15 cellular contexts compared by ENCODE assay signal in the genomic region with DNA sequence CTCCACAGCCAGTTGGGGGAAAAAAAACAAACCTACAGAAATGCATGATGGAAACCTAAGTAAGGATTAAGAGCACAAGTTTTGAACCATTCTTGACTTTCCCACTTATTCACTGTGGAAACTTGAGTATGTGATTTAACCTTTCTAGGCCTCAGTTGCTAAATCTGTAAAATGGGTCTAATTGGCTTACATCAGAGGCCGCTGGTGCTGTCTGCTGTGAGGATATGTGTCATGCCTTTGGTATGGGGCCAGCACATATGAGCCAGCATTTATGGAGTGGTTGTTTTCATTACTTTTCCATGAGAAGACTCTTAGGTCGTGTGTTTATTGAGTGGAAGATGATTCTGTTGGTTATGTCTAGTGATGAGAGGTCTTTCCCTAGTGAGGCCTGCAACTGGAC.
DNase-seq lines count a peak whose midpoint lies in the region; ATAC-seq, FAIRE-seq and TF ChIP-seq lines count a peak whose summit lies in the region.
"Had no signal": no experiment of that assay in that cellular context is flagged by ENCODE, and none has a peak within 500 bp of the region (broad histone marks: within the 10 kb centered on the region; RNA-seq: fewer than 3 reads in every experiment).

No MANE protein-coding gene starts in this region.

- no peak for FAIRE-seq in K562 (lab: Jason Lieb, UNC)
- FAIRE-seq: GM12878 had no signal

- no peak overlapping the region for H3K4me2 ChIP-seq in K562 (ENCODE audit: insufficient read depth, low read length)

- no peak for TF ChIP-seq EP300 in K562 (IDR thresholded peaks at IDR 0.05; ENCODE audit: low read length)

- H3K4me3 Mint-ChIP-seq in activated T-helper 2 cell treated with anti-CD3 and anti-CD28 coated beads, Interferon-gamma antibody, Interleukin-2, Interleukin-4, amounts not matched to agents 10 μg/mL and 5 μg/mL and 100 μg/mL, durations not matched to agents 14 hours and 24 hours and 36 hours (ENCODE audit: low read depth) = no peak overlapping the region
- H3K4me3 Mint-ChIP-seq: activated T-cell treated with anti-CD3 and anti-CD28 coated beads, Interleukin-2, amount 50 U/mL, for 4 hours; dendritic cell treated with granulocyte-macrophage colony-stimulating factor and Interleukin-4, amounts not matched to agents 40 ng/mL and 50 ng/mL, for 4 days; naive thymus-derived CD8-positive, alpha-beta T cell had no signal

- H3K9ac ChIP-seq in K562 (ENCODE audit: insufficient read depth in 1 of 2, low read depth in 2 of 2, low read length in 2 of 2) = no peak overlapping the region

- CTCF ChIA-PET in K562 (lab: Yijun Ruan, JAX; ENCODE audit: low intra/inter-chr PET ratio) = interaction anchor here (0.5 kb wide), 1 partner anchor 31 kb away, joined by 4 read pairs; no protein-coding TSS in a partner anchor

- no peaks in the 10 kb centered on the region for H3K36me3 ChIP-seq in K562 (ENCODE audit: control insufficient read depth, insufficient read depth, low read length)

- in situ Hi-C loops in K562 (cut with MboI) = no loop called here

- no peak for TF ChIP-seq POLR2A in K562 (conservative IDR thresholded peaks at IDR 0.05)

- no peak for ATAC-seq in K562
- ATAC-seq: activated T-cell treated with anti-CD3 and anti-CD28 coated beads, Interleukin-2, amount 50 U/mL, for 4 hours; GM12878; naive thymus-derived CD8-positive, alpha-beta T cell had no signal

- H3K27ac ChIP-seq in K562 (ENCODE audit: extremely low read depth, low read depth, low read length) = no peak overlapping the region
- H3K27ac ChIP-seq in substantia nigra (ENCODE audit: low read depth, low read length, poor library complexity, severe bottlenecking) = no peak overlapping the region
- H3K27ac ChIP-seq: VCaP had no signal

- no peaks in the 10 kb centered on the region for H3K79me2 ChIP-seq in K562 (ENCODE audit: control insufficient read depth, insufficient read depth, low read length)

- H3K4me1 Mint-ChIP-seq in activated T-helper 2 cell treated with anti-CD3 and anti-CD28 coated beads, Interferon-gamma antibody, Interleukin-2, Interleukin-4, amounts not matched to agents 10 μg/mL and 5 μg/mL and 100 μg/mL, durations not matched to agents 14 hours and 24 hours and 36 hours (ENCODE audit: low read depth) = peaks cover 20% of the 10 kb centered on the region

- no peak for TF ChIP-seq RAD21 in K562 (CRISPR knock-in tag; conservative IDR thresholded peaks at IDR 0.05 in 1 of 2, IDR thresholded peaks at IDR 0.05 in 1 of 2)

- no peak overlapping the region for H3K27ac Mint-ChIP-seq in activated T-helper 2 cell treated with anti-CD3 and anti-CD28 coated beads, Interferon-gamma antibody, Interleukin-2, Interleukin-4, amounts not matched to agents 10 μg/mL and 5 μg/mL and 100 μg/mL, durations not matched to agents 14 hours and 24 hours and 36 hours
- H3K27ac Mint-ChIP-seq: dendritic cell treated with granulocyte-macrophage colony-stimulating factor and Interleukin-4, amounts not matched to agents 40 ng/mL and 50 ng/mL, for 4 days had no signal

- peaks cover 1 to 22% of the 10 kb centered on the region in 2 experiments; a peak in 3 of 5 replicates for H3K4me1 ChIP-seq in K562 (replicated peaks in 1 of 2; ENCODE audit: control insufficient read depth in 2 of 2, insufficient read depth in 2 of 2, low read length in 2 of 2)

- H3K27me3 ChIP-seq in K562 (ENCODE audit: control insufficient read depth in 2 of 2, insufficient read depth in 2 of 2, low read length in 2 of 2) = no peaks in the 10 kb centered on the region

- DNase-seq in AG08396 (ENCODE audit: low spot score) = peak; percentile 77
- DNase-seq in HK-2 (ENCODE audit: unreplicated experiment) = peak; percentile 14
- no peak for DNase-seq in K562 (ENCODE audit: extremely low read depth in 1 of 4, low spot score in 3 of 4)
- peak; percentile 93 for DNase-seq in iris pigment epithelial cell (ENCODE audit: low read depth)
- no peak for DNase-seq in activated T-helper 2 cell treated with anti-CD3 and anti-CD28 coated beads, Interferon-gamma antibody, Interleukin-2, Interleukin-4, amounts not matched to agents 10 μg/mL and 5 μg/mL and 100 μg/mL, durations not matched to agents 14 hours and 24 hours and 36 hours (ENCODE audit: low spot score)
- no peak for DNase-seq in NCI-H1436 treated with DMSO at 0.1 percent for 48 hours (lab: John Stamatoyannopoulos, UW)
- no peak for DNase-seq in stimulated activated CD4-positive, alpha-beta T cell treated with anti-CD3 and anti-CD28 coated beads, Interleukin-4, amount 100 ng/mL, for 24 hours
- DNase-seq in substantia nigra (lab: John Stamatoyannopoulos, UW) = no peak
- DNase-seq: activated T-cell treated with anti-CD3 and anti-CD28 coated beads, Interleukin-2, amount 50 U/mL, for 4 hours; naive thymus-derived CD8-positive, alpha-beta T cell; NCI-H1694 treated with DMSO at 0.1 percent for 48 hours; OCI-M1 had no signal

- no peak overlapping the region for H3K4me3 ChIP-seq in K562
- H3K4me3 ChIP-seq: GM12878 had no signal

- no peak overlapping the region for H2AFZ ChIP-seq in K562 (ENCODE audit: low read depth, low read length)

- H3K9me3 ChIP-seq in K562 (replicated peaks; ENCODE audit: control insufficient read depth, insufficient read depth, low read depth, low read length) = no peaks in the 10 kb centered on the region

- BruUV-seq in K562 (replicated peaks; lab: Mats Ljungman, UMichigan) = no TSS peak

- 22% methylated on average over 2 of the region's 2 CpGs for WGBS in K562 (ENCODE audit: insufficient coverage, low coverage, missing lambda C conversion rate)

- no peaks in the 10 kb centered on the region for H3K27me3 Mint-ChIP-seq in activated T-helper 2 cell treated with anti-CD3 and anti-CD28 coated beads, Interferon-gamma antibody, Interleukin-2, Interleukin-4, amounts not matched to agents 10 μg/mL and 5 μg/mL and 100 μg/mL, durations not matched to agents 14 hours and 24 hours and 36 hours (ENCODE audit: low read depth)
- H3K27me3 Mint-ChIP-seq: naive thymus-derived CD8-positive, alpha-beta T cell had no signal

- no peaks in the 10 kb centered on the region for H3K9me3 Mint-ChIP-seq in activated T-helper 2 cell treated with anti-CD3 and anti-CD28 coated beads, Interferon-gamma antibody, Interleukin-2, Interleukin-4, amounts not matched to agents 10 μg/mL and 5 μg/mL and 100 μg/mL, durations not matched to agents 14 hours and 24 hours and 36 hours
- H3K9me3 Mint-ChIP-seq: activated T-cell treated with anti-CD3 and anti-CD28 coated beads, Interleukin-2, amount 50 U/mL, for 4 hours; dendritic cell treated with granulocyte-macrophage colony-stimulating factor and Interleukin-4, amounts not matched to agents 40 ng/mL and 50 ng/mL, for 4 days; naive thymus-derived CD8-positive, alpha-beta T cell had no signal

- H3K9me1 ChIP-seq in K562 (ENCODE audit: control insufficient read depth, insufficient read depth, low read length) = no peaks in the 10 kb centered on the region

- H3K36me3 Mint-ChIP-seq in activated T-helper 2 cell treated with anti-CD3 and anti-CD28 coated beads, Interferon-gamma antibody, Interleukin-2, Interleukin-4, amounts not matched to agents 10 μg/mL and 5 μg/mL and 100 μg/mL, durations not matched to agents 14 hours and 24 hours and 36 hours (ENCODE audit: low read depth) = peaks cover 17% of the 10 kb centered on the region

- no peak for TF ChIP-seq CTCF in K562 (IDR thresholded peaks at IDR 0.05 in 2 of 3, conservative IDR thresholded peaks at IDR 0.05 in 1 of 3; ENCODE audit: insufficient read depth in 2 of 3, low read depth in 1 of 3, low read length in 3 of 3)

- POLR2A ChIA-PET in K562 (lab: Yijun Ruan, JAX) = no interaction called here

- intact Hi-C loops in K562 (cut with micrococcal nuclease) = no loop called here
- intact Hi-C loops in activated T-helper 2 cell treated with anti-CD3 and anti-CD28 coated beads, Interferon-gamma antibody, Interleukin-2, Interleukin-4, amounts not matched to agents 10 μg/mL and 5 μg/mL and 100 μg/mL, durations not matched to agents 14 hours and 24 hours and 36 hours (cut with micrococcal nuclease) = no loop called here

- no peaks in the 10 kb centered on the region for H4K20me1 ChIP-seq in K562 (replicated peaks; ENCODE audit: control insufficient read depth, insufficient read depth, low read length)

TF ChIP-seq in K562, 482 proteins besides CTCF, POLR2A, EP300 and RAD21 (continues in another document):
- peak; percentile 96 for TF ChIP-seq RBM25 (IDR thresholded peaks at IDR 0.05; ENCODE audit: low read depth, low read length, severe bottlenecking)
- TF ChIP-seq HCFC1 (IDR thresholded peaks at IDR 0.05; ENCODE audit: low read depth, low read length) = no peak
- no peak for TF ChIP-seq NR2C1 (IDR thresholded peaks at IDR 0.05)
- TF ChIP-seq NR2C1 (tag; IDR thresholded peaks at IDR 0.05) = no peak
- no peak for TF ChIP-seq BDP1 (IDR thresholded peaks at IDR 0.05; ENCODE audit: insufficient read depth, insufficient read length)
- TF ChIP-seq ZKSCAN8 (CRISPR knock-in tag; IDR thresholded peaks at IDR 0.05) = no peak
- peak; percentile 85 for TF ChIP-seq ADNP (tag; IDR thresholded peaks at IDR 0.05)
- TF ChIP-seq ZNF282 (CRISPR knock-in tag; IDR thresholded peaks at IDR 0.05) = no peak
- no peak for TF ChIP-seq ZNF217 (CRISPR knock-in tag; IDR thresholded peaks at IDR 0.05)
- no peak for TF ChIP-seq KLF10 (CRISPR knock-in tag; IDR thresholded peaks at IDR 0.05)
- TF ChIP-seq, protein P1, sequence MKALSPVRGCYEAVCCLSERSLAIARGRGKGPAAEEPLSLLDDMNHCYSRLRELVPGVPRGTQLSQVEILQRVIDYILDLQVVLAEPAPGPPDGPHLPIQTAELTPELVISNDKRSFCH (CRISPR knock-in tag; IDR thresholded peaks at IDR 0.05) = no peak
- TF ChIP-seq, protein P1 (tag; IDR thresholded peaks at IDR 0.05) = no peak
- TF ChIP-seq ZNF133 (CRISPR knock-in tag; IDR thresholded peaks at IDR 0.05) = no peak
- no peak for TF ChIP-seq CCAR2 (IDR thresholded peaks at IDR 0.05; ENCODE audit: low read depth, low read length)
- TF ChIP-seq ZNF699 (CRISPR knock-in tag; IDR thresholded peaks at IDR 0.05; ENCODE audit: insufficient replicate concordance) = no peak
- TF ChIP-seq KDM1A (IDR thresholded peaks at IDR 0.05) = 0 out of 4 replicates have a peak, but pooled peaks of 1 of the 2 experiments have one; percentile 24
- no peak for TF ChIP-seq WHSC1 (IDR thresholded peaks at IDR 0.05; ENCODE audit: low read length)
- no peak for TF ChIP-seq ZNF408 (CRISPR knock-in tag; IDR thresholded peaks at IDR 0.05; ENCODE audit: low read depth)
- peak; percentile 52; the same call in 1 of the 2 replicates for TF ChIP-seq ESRRA (IDR thresholded peaks at IDR 0.05; ENCODE audit: borderline replicate concordance, low read depth)

Comparison
In these comparisons a context has a peak if more than half of its experiments do, and no peak if none do; other contexts are left out.
1. DNase-seq: peak in AG08396 (single experiment), HK-2 (single experiment) and iris pigment epithelial cell (single experiment); none in K562 (0 of 4), activated T-helper 2 cell treated with anti-CD3 and anti-CD28 coated beads, Interferon-gamma antibody, Interleukin-2, Interleukin-4, amounts not matched to agents 10 μg/mL and 5 μg/mL and 100 μg/mL, durations not matched to agents 14 hours and 24 hours and 36 hours (single experiment), NCI-H1436 treated with DMSO at 0.1 percent for 48 hours (single experiment), stimulated activated CD4-positive, alpha-beta T cell treated with anti-CD3 and anti-CD28 coated beads, Interleukin-4, amount 100 ng/mL, for 24 hours (single experiment) and substantia nigra (0 of 49).